Comparison of ENCODE assay signal across 8 cellular contexts in the genomic region with DNA sequence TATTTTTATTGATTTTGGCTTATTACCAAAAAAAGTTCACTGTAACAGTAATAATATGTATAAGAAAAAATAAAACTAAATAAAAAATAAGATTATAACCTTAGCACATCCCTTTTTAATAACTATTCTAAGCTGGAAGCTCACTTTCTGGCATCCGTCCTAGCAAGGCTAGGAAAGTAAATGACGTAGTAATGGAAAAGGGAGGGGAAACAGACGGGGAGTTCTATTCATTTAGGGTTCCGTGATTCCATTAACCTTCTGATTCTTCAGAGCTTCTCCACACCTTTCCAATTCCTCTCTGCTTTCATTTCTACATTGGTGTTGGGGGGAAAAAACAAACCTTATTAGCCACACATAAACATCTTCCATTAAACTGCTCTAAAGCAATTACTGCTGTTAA.
DNase-seq lines count a peak whose midpoint lies in the region; ATAC-seq and TF ChIP-seq lines count a peak whose summit lies in the region.

No MANE protein-coding gene starts in this region.

- DNase-seq in NCI-H2107 treated with DMSO at 0.1 percent for 48 hours (lab: John Stamatoyannopoulos, UW; ENCODE audit: unreplicated experiment) (peak; percentile 64), NCI-H2107 (lab: John Stamatoyannopoulos, UW) (no peak), astrocyte of the hippocampus (ENCODE audit: low read depth, low spot score) (peak; percentile 33), left lobe of liver (ENCODE audit: low spot score) (no peak), tibial nerve (ENCODE audit: low spot score in 2 of 2) (no peak), iPS-NIHi11 (ENCODE audit: low spot score) (no peak)

- no peaks in the 10 kb centered on the region for H3K4me1 ChIP-seq in tibial nerve

- peak overlapping the region; percentile 2 to 39 (median 16) for H3K4me3 ChIP-seq in tibial nerve

- TF ChIP-seq POLR2A in tibial nerve (IDR thresholded peaks at IDR 0.05), result no peak

- H3K36me3 ChIP-seq in tibial nerve, result no peaks in the 10 kb centered on the region

- 12 to 21% methylated on average over 4 of the region's 4 CpGs for WGBS in tibial nerve, 2 donors

- H3K27ac ChIP-seq in tibial nerve, result no peak overlapping the region

- ATAC-seq in left lobe of liver (peak; percentile 61), HG02970 (IDR thresholded peaks at IDR 0.05; ENCODE audit: low FRiP score, unreplicated experiment) (no peak), GM18907 (IDR thresholded peaks at IDR 0.05; ENCODE audit: unreplicated experiment) (no peak)

- H3K27me3 ChIP-seq in tibial nerve, result no peaks in the 10 kb centered on the region

- no peak for TF ChIP-seq CTCF in tibial nerve (IDR thresholded peaks at IDR 0.05)

- no peaks in the 10 kb centered on the region for H3K9me3 ChIP-seq in tibial nerve

- TF ChIP-seq EP300 in tibial nerve (IDR thresholded peaks at IDR 0.05), result no peak

Comparison
In these comparisons a context has a peak if more than half of its experiments do, and no peak if none do; other contexts are left out.
1. DNase-seq: peak in NCI-H2107 treated with DMSO at 0.1 percent for 48 hours (single experiment) and astrocyte of the hippocampus (single experiment); none in NCI-H2107 (single experiment), left lobe of liver (single experiment), tibial nerve (0 of 2) and iPS-NIHi11 (single experiment).